Comparison of ENCODE assay signal across 7 cellular contexts in the genomic region with DNA sequence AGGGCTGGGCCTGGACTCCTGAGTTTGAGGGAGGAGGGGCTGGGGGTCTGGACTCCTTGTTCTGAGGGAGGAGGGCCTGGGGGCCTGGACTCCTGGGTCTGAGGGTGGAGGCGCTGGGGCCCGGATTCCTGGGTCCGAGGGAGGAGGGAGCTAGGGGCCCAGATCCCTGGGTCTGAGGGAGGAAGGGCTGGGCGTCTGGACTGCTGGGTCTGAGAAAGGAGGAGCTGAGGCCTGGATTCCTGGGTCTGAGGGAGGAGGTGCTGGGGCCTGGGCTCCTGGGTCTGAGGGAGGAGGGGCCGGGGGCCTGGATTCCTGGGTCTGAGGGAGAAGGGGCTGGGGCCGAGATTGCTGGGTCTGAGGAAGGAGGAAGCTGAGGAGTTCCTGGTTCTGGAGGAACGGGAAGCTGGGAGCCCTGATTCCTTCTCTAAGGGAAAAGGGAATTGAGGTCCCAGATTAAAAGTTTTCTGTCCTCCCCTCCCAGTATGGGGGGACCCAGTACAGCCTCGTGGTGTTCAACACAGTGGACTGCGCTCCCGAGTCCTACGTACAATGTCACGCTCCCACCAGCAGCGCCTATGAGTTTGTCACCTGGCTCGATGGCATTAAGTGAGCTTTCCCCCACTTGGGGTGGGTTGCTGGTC. TPM values are rescaled to one million over a fixed set of nuclear protein-coding genes. Genes with fewer than 3 reads are reported as not detected.
DNase-seq lines count a peak whose midpoint lies in the region; ATAC-seq, FAIRE-seq and TF ChIP-seq lines count a peak whose summit lies in the region.

No MANE protein-coding gene starts in this region.

- peak overlapping the region; percentile 100 for H3K27ac Mint-ChIP-seq in T-helper 17 cell

- TSS peak; percentile 50 for BruUV-seq in HCT116 (replicated peaks; lab: Mats Ljungman, UMichigan)

- peak overlapping the region; percentile 99 for H3K9ac ChIP-seq in HCT116 (ENCODE audit: low read length)

- TF ChIP-seq POLR2A in HCT116 (IDR thresholded peaks at IDR 0.05; ENCODE audit: borderline replicate concordance, extremely low read depth, insufficient read depth, insufficient read length) (no peak), gastroesophageal sphincter (IDR thresholded peaks at IDR 0.05) (no peak), GM12891 (IDR thresholded peaks at IDR 0.05; ENCODE audit: low read depth, low read length) (no peak)

- no peaks in the 10 kb centered on the region for H4K20me1 ChIP-seq in HCT116 (ENCODE audit: insufficient read depth)

- H3K27ac ChIP-seq in HCT116 (ENCODE audit: low read depth, low read length) = peak overlapping the region; percentile 83
- H3K27ac ChIP-seq in gastroesophageal sphincter = peak overlapping the region; percentile 83 to 98 (median 94)
- peak overlapping the region; percentile 1 to 91 for H3K27ac ChIP-seq in small intestine (ENCODE audit: low read depth in 1 of 2, low read length in 1 of 2)

- DNase-seq in HCT116 (ENCODE audit: low read depth, low spot score) = no peak
- no peak for DNase-seq in T-helper 17 cell
- no peak for DNase-seq in small intestine
- DNase-seq in central memory CD4-positive, alpha-beta T cell = no peak
- no peak for DNase-seq in GM12891 (ENCODE audit: insufficient read length, low spot score)

- TF ChIP-seq RAD21 in HCT116 (IDR thresholded peaks at IDR 0.05; ENCODE audit: low read depth) = no peak

- POLR2A ChIA-PET in HCT116 (lab: Charles Lee) = interaction anchor here (0.6 kb wide), 1 partner anchor 178 kb away, joined by 4 read pairs; a partner anchor contains a TSS

- no peaks in the 10 kb centered on the region for H3K9me3 ChIP-seq in HCT116 (ENCODE audit: control insufficient read depth in 1 of 2, insufficient read depth in 1 of 2, low read depth in 1 of 2, low read length in 2 of 2)
- H3K9me3 ChIP-seq in T-helper 17 cell (ENCODE audit: control insufficient read depth, low read length, poor library complexity, severe bottlenecking) = no peaks in the 10 kb centered on the region
- H3K9me3 ChIP-seq in gastroesophageal sphincter = no peaks in the 10 kb centered on the region
- H3K9me3 ChIP-seq in small intestine (ENCODE audit: control insufficient read depth, low read depth) = no peaks in the 10 kb centered on the region

- H3K4me3 ChIP-seq in HCT116 (replicated peaks in 1 of 2; ENCODE audit: low read depth in 1 of 2, low read length in 2 of 2) (peak overlapping the region; percentile 95 to 99), gastroesophageal sphincter (peak overlapping the region; percentile 61 to 87), small intestine (ENCODE audit: low read depth in 1 of 2, low read length in 2 of 2) (peak overlapping the region; percentile 59 to 69)

- H3K4me2 ChIP-seq in HCT116 (ENCODE audit: low read length) = peak overlapping the region; percentile 85

- peak overlapping the region; percentile 99 for H3K4me3 Mint-ChIP-seq in T-helper 17 cell

- 20% methylated on average over 1 to 5 of the region's 14 CpGs for WGBS in gastroesophageal sphincter (ENCODE audit: low coverage in 1 of 2), 2 donors
- 13 to 25% (median 14%) methylated on average over 14 of the region's 14 CpGs for WGBS in small intestine, 3 donors

- H3K36me3 ChIP-seq in HCT116 (ENCODE audit: control insufficient read depth in 1 of 2, insufficient read depth in 2 of 2, low read length in 2 of 2) = peaks cover 5 to 15% of the 10 kb centered on the region in 2 experiments; a peak in 2 of 4 replicates
- peaks cover 0 to 22% of the 10 kb centered on the region in 2 donors for H3K36me3 ChIP-seq in gastroesophageal sphincter
- peaks cover 0 to 3% of the 10 kb centered on the region in 2 donors for H3K36me3 ChIP-seq in small intestine (ENCODE audit: control insufficient read depth in 2 of 2, insufficient read depth in 2 of 2, low read length in 2 of 2)

- TF ChIP-seq CTCF in HCT116 (IDR thresholded peaks at IDR 0.05 in 2 of 3, conservative IDR thresholded peaks at IDR 0.05 in 1 of 3; ENCODE audit: borderline replicate concordance in 1 of 3, insufficient read depth in 1 of 3, low read depth in 2 of 3, low read length in 2 of 3) (no peak), gastroesophageal sphincter (IDR thresholded peaks at IDR 0.05) (no peak)

- H2AFZ ChIP-seq in HCT116 (ENCODE audit: low read depth, low read length, poor library complexity, severe bottlenecking) = no peak overlapping the region

- RAD21 ChIA-PET in HCT116 (lab: Charles Lee; ENCODE audit: low non-redundant PET in 1 of 2, low total read pairs in 2 of 2, uncharacterized antibody in 2 of 2, unreplicated experiment in 2 of 2) = no interaction called here

- H3K27me3 Mint-ChIP-seq in T-helper 17 cell = no peaks in the 10 kb centered on the region

- H3K79me2 ChIP-seq in HCT116 (ENCODE audit: insufficient read depth, low read length) = peaks cover 41% of the 10 kb centered on the region

- H3K9me2 ChIP-seq in HCT116 (ENCODE audit: insufficient read depth) = no peaks in the 10 kb centered on the region

- H3K27me3 ChIP-seq in HCT116 (ENCODE audit: insufficient read depth, low read length) (no peaks in the 10 kb centered on the region), gastroesophageal sphincter (no peaks in the 10 kb centered on the region), small intestine (ENCODE audit: control insufficient read depth in 2 of 2, insufficient read depth in 2 of 2, low read length in 2 of 2) (no peaks in the 10 kb centered on the region)

- ATAC-seq in HCT116 = 0 out of 2 replicates have a peak, but pooled peaks have one; percentile 1
- ATAC-seq in T-helper 17 cell = no peak
- ATAC-seq in gastroesophageal sphincter = no peak
- no peak for ATAC-seq in GM19467 (IDR thresholded peaks at IDR 0.05; ENCODE audit: unreplicated experiment)

- H3K36me3 Mint-ChIP-seq in T-helper 17 cell (ENCODE audit: low read depth) = no peaks in the 10 kb centered on the region

- intact Hi-C loops in HCT116 (cut with micrococcal nuclease) = no loop called here

- peaks cover 18 to 29% of the 10 kb centered on the region in 2 experiments for H3K4me1 ChIP-seq in HCT116 (ENCODE audit: control insufficient read depth in 1 of 2, insufficient read depth in 2 of 2, low read length in 2 of 2)
- peaks cover 0 to 37% (median 10%) of the 10 kb centered on the region in 3 donors for H3K4me1 ChIP-seq in gastroesophageal sphincter
- H3K4me1 ChIP-seq in small intestine (ENCODE audit: control insufficient read depth in 2 of 2, insufficient read depth in 1 of 2, low read depth in 1 of 2, low read length in 1 of 2) = peaks cover 4 to 5% of the 10 kb centered on the region in 2 donors

- TF ChIP-seq EP300 in gastroesophageal sphincter (IDR thresholded peaks at IDR 0.05) = no peak

- H3K4me1 Mint-ChIP-seq in T-helper 17 cell = peaks cover 29% of the 10 kb centered on the region

- no peak for FAIRE-seq in small intestine (lab: Jason Lieb, UNC)
- no peak for FAIRE-seq in GM12891 (lab: Jason Lieb, UNC)

- CTCF ChIA-PET in HCT116 (lab: Charles Lee) = no interaction called here

TF ChIP-seq in HCT116, 20 proteins besides CTCF, POLR2A, EP300 and RAD21:
- TF ChIP-seq POLR2AphosphoS5 (IDR thresholded peaks at IDR 0.05; ENCODE audit: low read depth, low read length) (no peak), ZFX (IDR thresholded peaks at IDR 0.05) (0 out of 2 replicates have a peak, but pooled peaks have one; percentile 36)
TF ChIP-seq in HCT116: peak in this region for 1.

TF ChIP-seq in GM12891, 5 proteins besides CTCF, POLR2A, EP300 and RAD21:
- TF ChIP-seq TAF1 (IDR thresholded peaks at IDR 0.05; ENCODE audit: low read depth, low read length) (no peak), POLR2AphosphoS5 (IDR thresholded peaks at IDR 0.05; ENCODE audit: low read depth, low read length) (no peak), SPI1 (IDR thresholded peaks at IDR 0.05; ENCODE audit: low read depth, low read length) (no peak), POU2F2 (IDR thresholded peaks at IDR 0.05; ENCODE audit: low read depth, low read length) (no peak), PAX5 (IDR thresholded peaks at IDR 0.05; ENCODE audit: insufficient read depth, low read length, severe bottlenecking) (no peak)

RNA-seq across cellular contexts. Expression of a gene that starts 0.7 kb away (rescaled TPM):
- total RNA-seq in HCT116 (2021; ENCODE audit: unreplicated experiment) (77.7 TPM), T-helper 17 cell (100 to 1,000 TPM in 1 of 2 donors, 10 to 100 TPM in 1; 94.8 to 108 TPM), gastroesophageal sphincter (10 to 100 TPM; 26.7 to 36.1 (median 28.7) TPM)
- 56.6 and 62.7 TPM in 2 replicates for polyA plus RNA-seq in HCT116 (2012)
- polyA plus RNA-seq in small intestine = 10 to 100 TPM; 26.7 to 53.9 (median 28.5) TPM
- 34.5 TPM for polyA plus RNA-seq in GM12891 (2012; ENCODE audit: low read depth, missing spikeins)

RNA-seq across cellular contexts. Expression of a gene that starts 5.7 kb away (rescaled TPM):
- total RNA-seq in HCT116 (2021; ENCODE audit: unreplicated experiment) (1.1 TPM), T-helper 17 cell (10 to 100 TPM; 29.4 to 30.7 TPM), gastroesophageal sphincter (10 to 100 TPM; 14.8 to 23.0 (median 20.1) TPM)
- polyA plus RNA-seq in HCT116 (2012) = 1.0 and 2.3 TPM in 2 replicates
- polyA plus RNA-seq in small intestine = 10 to 100 TPM in 1 of 3 donors, 1 to 10 TPM in 2; 4.1 to 14.9 (median 5.1) TPM
- polyA plus RNA-seq in GM12891 (2012; ENCODE audit: low read depth, missing spikeins) = 15.1 TPM

RNA-seq across cellular contexts. Expression of a gene that starts 32.1 kb away (rescaled TPM):
- 236 TPM for total RNA-seq in HCT116 (2021; ENCODE audit: unreplicated experiment)
- polyA plus RNA-seq in HCT116 (2012) = 179 and 183 TPM in 2 replicates
- total RNA-seq in T-helper 17 cell = 100 to 1,000 TPM; 125 to 162 TPM
- 10 to 100 TPM; 52.9 to 89.1 (median 60.0) TPM for total RNA-seq in gastroesophageal sphincter
- polyA plus RNA-seq in small intestine = 100 to 1,000 TPM in 1 of 3 donors, 10 to 100 TPM in 2; 71.4 to 101 (median 74.8) TPM
- 50.1 TPM for polyA plus RNA-seq in GM12891 (2012; ENCODE audit: low read depth, missing spikeins)

RNA-seq across cellular contexts. Expression of a gene that starts 48.6 kb away (rescaled TPM):
- total RNA-seq in HCT116 (2021; ENCODE audit: unreplicated experiment) = 129 TPM
- polyA plus RNA-seq in HCT116 (2012) = 53.4 and 61.0 TPM in 2 replicates
- total RNA-seq in T-helper 17 cell = 100 to 1,000 TPM; 170 to 196 TPM
- 10 to 100 TPM; 12.5 to 64.3 (median 29.4) TPM for total RNA-seq in gastroesophageal sphincter
- polyA plus RNA-seq in small intestine = 10 to 100 TPM; 45.9 to 49.9 (median 49.4) TPM
- polyA plus RNA-seq in GM12891 (2012; ENCODE audit: low read depth, missing spikeins) = 35.2 TPM

RNA-seq across cellular contexts. Expression of a gene that starts 52.0 kb away (rescaled TPM):
- 102 TPM for total RNA-seq in HCT116 (2021; ENCODE audit: unreplicated experiment)
- 92.9 and 95.3 TPM in 2 replicates for polyA plus RNA-seq in HCT116 (2012)
- total RNA-seq in T-helper 17 cell = 10 to 100 TPM; 43.3 to 51.5 TPM
- total RNA-seq in gastroesophageal sphincter = 100 to 1,000 TPM in 1 of 4 donors, 10 to 100 TPM in 3; 69.9 to 103 (median 76.1) TPM
- polyA plus RNA-seq in small intestine = 10 to 100 TPM; 34.7 to 58.1 (median 49.2) TPM
- polyA plus RNA-seq in GM12891 (2012; ENCODE audit: low read depth, missing spikeins) = 55.1 TPM
